Comparison of ENCODE assay signal across 13 cellular contexts in the genomic region with DNA sequence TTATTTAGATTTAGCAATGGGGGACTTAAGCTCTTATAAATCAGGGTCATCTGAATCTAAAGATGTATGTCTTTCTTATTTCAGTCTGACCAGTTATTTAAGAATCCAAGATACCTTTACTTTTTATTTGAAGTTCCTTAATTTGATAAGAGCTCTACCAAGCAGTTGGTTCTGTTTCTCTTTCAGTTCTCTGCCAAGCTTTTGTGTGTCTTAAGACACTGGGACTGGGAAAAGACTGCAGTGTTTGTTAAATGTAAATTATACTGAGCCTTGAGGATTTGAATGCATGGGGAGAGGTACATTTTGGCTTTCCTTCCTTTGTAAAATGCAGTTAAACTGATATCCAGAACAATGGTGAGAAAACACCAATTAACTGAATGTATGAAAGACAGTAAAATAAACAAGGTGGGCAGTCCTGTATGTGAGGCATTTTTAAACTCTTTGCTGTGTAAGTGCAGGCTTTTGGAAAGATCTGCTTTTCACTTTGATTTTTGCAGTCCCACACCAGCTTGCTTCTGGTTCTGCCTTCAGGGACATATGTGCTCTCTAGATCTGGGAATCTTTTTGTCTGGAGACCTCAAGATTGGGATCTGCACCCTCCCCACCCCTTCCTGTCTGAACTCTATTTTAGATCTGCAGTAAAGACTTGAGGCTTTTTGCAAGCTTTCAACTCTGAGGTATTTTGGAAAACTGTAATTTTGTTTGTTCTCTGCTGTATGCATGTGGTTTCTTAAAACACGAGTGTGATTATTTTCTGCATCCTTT.
A peak's percentile ranks its signal among the peaks of the same experiment; 100 is the strongest.
DNase-seq lines count a peak whose midpoint lies in the region; ATAC-seq, FAIRE-seq and TF ChIP-seq lines count a peak whose summit lies in the region.
"Had no signal": no experiment of that assay in that cellular context is flagged by ENCODE, and none has a peak within 500 bp of the region (broad histone marks: within the 10 kb centered on the region; RNA-seq: fewer than 3 reads in every experiment).

No MANE protein-coding gene starts in this region.

- H3K4me1 ChIP-seq in CD4-positive, CD25-positive, alpha-beta regulatory T cell (ENCODE audit: control insufficient read depth, insufficient read depth, low read length, poor library complexity, severe bottlenecking): peaks cover 7% of the 10 kb centered on the region
- H3K4me1 ChIP-seq in mesenchymal stem cell (ENCODE audit: control insufficient read depth, insufficient read depth, low read depth, low read length) (peaks cover 8% of the 10 kb centered on the region), uterus (no peaks in the 10 kb centered on the region)

- intact Hi-C loops in uterus (cut with DNase I; ENCODE audit: low total_unique reads): no loop called here

- no peak overlapping the region for H3K9ac ChIP-seq in mesenchymal stem cell (ENCODE audit: low read length)
- H3K9ac ChIP-seq: GM23248 had no signal

- H3K36me3 ChIP-seq in CD4-positive, CD25-positive, alpha-beta regulatory T cell (ENCODE audit: control insufficient read depth, insufficient read depth, low read length): no peaks in the 10 kb centered on the region
- H3K36me3 ChIP-seq in mesenchymal stem cell (ENCODE audit: control insufficient read depth in 1 of 2, insufficient read depth in 2 of 2, low read depth in 1 of 2, low read length in 2 of 2) (peaks cover 0 to 4% of the 10 kb centered on the region in 2 experiments), uterus (no peaks in the 10 kb centered on the region)
- H3K36me3 ChIP-seq: lower lobe of right lung had no signal

- H3K4ac ChIP-seq in mesenchymal stem cell (ENCODE audit: low read depth in 1 of 2, low read length in 2 of 2): no peak overlapping the region

- DNase-seq in CD4-positive, CD25-positive, alpha-beta regulatory T cell: no peak
- DNase-seq in GM19239 (ENCODE audit: insufficient read length, low spot score) (no peak), T-helper 17 cell (no peak), mesenchymal stem cell (peak; percentile 38), NCI-H2227 (lab: John Stamatoyannopoulos, UW; ENCODE audit: unreplicated experiment) (no peak), uterus (no peak)
- DNase-seq: amniotic stem cell; GM23248; lower lobe of right lung; NK-92 treated with Interleukin-12 subunit alpha and Interleukin-12 subunit beta, amount 100 ng/mL, for 24 hours; psoas muscle had no signal

- TF ChIP-seq CTCF in uterus (IDR thresholded peaks at IDR 0.05): no peak

- H3K27ac Mint-ChIP-seq in CD4-positive, CD25-positive, alpha-beta regulatory T cell: peak overlapping the region; percentile 23 to 53 (median 39)
- peak overlapping the region; percentile 86 for H3K27ac Mint-ChIP-seq in T-helper 17 cell

- H3K4me3 ChIP-seq in CD4-positive, CD25-positive, alpha-beta regulatory T cell (ENCODE audit: low read depth, low read length): no peak overlapping the region
- H3K4me3 ChIP-seq in mesenchymal stem cell (ENCODE audit: insufficient read depth in 1 of 2, low read depth in 1 of 2, low read length in 2 of 2) (no peak overlapping the region), uterus (no peak overlapping the region)
- H3K4me3 ChIP-seq: GM23248, lower lobe of right lung, psoas muscle had no signal

- no peak overlapping the region for H2AFZ ChIP-seq in mesenchymal stem cell (ENCODE audit: low read depth, low read length)
- H2AFZ ChIP-seq: GM23248 had no signal

- H2BK5ac ChIP-seq in mesenchymal stem cell (ENCODE audit: low read depth, low read length, poor library complexity, severe bottlenecking): no peak overlapping the region

- H3K79me1 ChIP-seq in mesenchymal stem cell (replicated peaks; ENCODE audit: low read length, poor library complexity, severe bottlenecking): peaks cover 12% of the 10 kb centered on the region

- no peak overlapping the region for H4K8ac ChIP-seq in mesenchymal stem cell (ENCODE audit: low read length)

- TF ChIP-seq POLR2A in uterus (IDR thresholded peaks at IDR 0.05): no peak

- no CpG with 5 or more reads among the region's 1 CpG for WGBS in mesenchymal stem cell

- no peak for ATAC-seq in CD4-positive, CD25-positive, alpha-beta regulatory T cell (ENCODE audit: low read depth in 2 of 2)
- no peak for ATAC-seq in T-helper 17 cell
- ATAC-seq in esophagus mucosa: no peak
- no peak for ATAC-seq in HG02970 (IDR thresholded peaks at IDR 0.05; ENCODE audit: low FRiP score, unreplicated experiment)
- ATAC-seq: lower lobe of right lung, psoas muscle had no signal

- H3K36me3 Mint-ChIP-seq in CD4-positive, CD25-positive, alpha-beta regulatory T cell: peaks cover 7% of the 10 kb centered on the region
- H3K36me3 Mint-ChIP-seq in T-helper 17 cell (ENCODE audit: low read depth): peaks cover under 1% of the 10 kb centered on the region

- H2BK15ac ChIP-seq in mesenchymal stem cell (ENCODE audit: low read depth, poor library complexity, severe bottlenecking): no peak overlapping the region

- peaks cover 0 to 3% (median 0%) of the 10 kb centered on the region in 7 donors for H3K9me3 Mint-ChIP-seq in CD4-positive, CD25-positive, alpha-beta regulatory T cell

- H3K9me3 ChIP-seq in CD4-positive, CD25-positive, alpha-beta regulatory T cell (ENCODE audit: control insufficient read depth in 2 of 2, low read length in 2 of 2): no peaks in the 10 kb centered on the region
- H3K9me3 ChIP-seq in T-helper 17 cell (ENCODE audit: control insufficient read depth, low read length, poor library complexity, severe bottlenecking) (no peaks in the 10 kb centered on the region), mesenchymal stem cell (ENCODE audit: control insufficient read depth, low read length) (no peaks in the 10 kb centered on the region), uterus (no peaks in the 10 kb centered on the region)
- H3K9me3 ChIP-seq: lower lobe of right lung, psoas muscle had no signal

- peak; percentile 83 for FAIRE-seq in GM19239 (lab: Jason Lieb, UNC)

- H3K4me1 Mint-ChIP-seq in CD4-positive, CD25-positive, alpha-beta regulatory T cell: peaks cover 45 to 59% (median 53%) of the 10 kb centered on the region in 4 donors
- peaks cover 52% of the 10 kb centered on the region for H3K4me1 Mint-ChIP-seq in T-helper 17 cell

- no peak overlapping the region for H3K27ac ChIP-seq in CD4-positive, CD25-positive, alpha-beta regulatory T cell (ENCODE audit: insufficient read depth, low read length, poor library complexity, severe bottlenecking)
- H3K27ac ChIP-seq in mesenchymal stem cell (ENCODE audit: low read length, poor library complexity, severe bottlenecking): peak overlapping the region; percentile 5
- peak overlapping the region in 1 of 2 donors; percentile 8 for H3K27ac ChIP-seq in uterus
- H3K27ac ChIP-seq: GM23248, lower lobe of right lung, psoas muscle had no signal

- peak overlapping the region in 1 of 4 donors; percentile 19 for H3K4me3 Mint-ChIP-seq in CD4-positive, CD25-positive, alpha-beta regulatory T cell
- no peak overlapping the region for H3K4me3 Mint-ChIP-seq in T-helper 17 cell

- no peak overlapping the region for H2BK12ac ChIP-seq in mesenchymal stem cell (ENCODE audit: low read length in 2 of 2)

- no peaks in the 10 kb centered on the region for H3K27me3 ChIP-seq in CD4-positive, CD25-positive, alpha-beta regulatory T cell (ENCODE audit: control insufficient read depth, insufficient read depth, low read length)
- H3K27me3 ChIP-seq in mesenchymal stem cell (ENCODE audit: control insufficient read depth in 1 of 2, insufficient read depth in 1 of 2, low read length in 2 of 2): no peaks in the 10 kb centered on the region
- H3K27me3 ChIP-seq in uterus: no peaks in the 10 kb centered on the region

- H3K4me2 ChIP-seq in mesenchymal stem cell (ENCODE audit: low read length, poor library complexity, severe bottlenecking): no peak overlapping the region

- no peak overlapping the region for H3K14ac ChIP-seq in mesenchymal stem cell (ENCODE audit: low read length in 2 of 2)

- H2AK5ac ChIP-seq in mesenchymal stem cell (ENCODE audit: low read length, severe bottlenecking): no peak overlapping the region

- no peaks in the 10 kb centered on the region for H3K27me3 Mint-ChIP-seq in CD4-positive, CD25-positive, alpha-beta regulatory T cell
- H3K27me3 Mint-ChIP-seq in T-helper 17 cell: no peaks in the 10 kb centered on the region

- no peak overlapping the region for H2BK120ac ChIP-seq in mesenchymal stem cell (ENCODE audit: low read depth, low read length)

- H3K18ac ChIP-seq in mesenchymal stem cell (ENCODE audit: low read depth in 1 of 2, low read length in 2 of 2): no peak overlapping the region

- no peak overlapping the region for H3K23ac ChIP-seq in mesenchymal stem cell (ENCODE audit: low read length in 2 of 2)

- no peak overlapping the region for H4K91ac ChIP-seq in mesenchymal stem cell (ENCODE audit: low read length)
